Comparison of ENCODE assay signal across 1 cellular context in the genomic region with DNA sequence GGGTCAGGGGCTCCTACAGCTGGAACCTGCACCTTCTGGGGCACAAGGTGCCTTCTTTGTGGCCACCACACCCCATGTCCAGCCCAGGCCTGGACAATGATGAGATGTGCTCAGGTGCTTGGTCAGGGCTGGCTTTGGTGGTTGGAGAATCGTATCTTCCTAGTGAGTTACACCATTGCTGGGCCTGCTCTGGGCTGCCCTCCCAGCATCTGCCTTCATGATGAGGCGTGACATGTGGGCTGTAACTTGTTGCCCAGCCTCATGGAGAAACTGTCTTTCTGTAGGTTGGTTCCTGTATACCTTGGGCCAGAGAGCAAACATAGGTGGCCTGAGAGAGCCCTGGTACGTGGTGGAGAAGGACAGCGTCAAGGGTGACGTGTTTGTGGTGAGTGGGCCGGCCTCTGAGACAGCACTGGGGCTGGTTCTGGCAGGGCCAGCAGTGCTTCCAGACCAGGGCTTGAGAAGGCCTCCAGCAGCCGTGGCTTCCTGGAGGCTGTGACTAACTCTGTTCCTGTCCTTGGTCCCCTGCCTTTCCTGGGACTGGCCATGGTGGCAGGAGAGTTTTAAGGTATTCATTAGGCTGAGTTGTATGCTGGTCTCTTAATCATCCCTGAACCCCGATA.
TF ChIP-seq lines count a peak whose summit lies in the region.

No MANE protein-coding gene starts in this region.

TF ChIP-seq in HCT116, 20 proteins besides CTCF, POLR2A, EP300 and RAD21:
- TF ChIP-seq JUND (IDR thresholded peaks at IDR 0.05) (no peak), CBX3 (IDR thresholded peaks at IDR 0.05; ENCODE audit: low read depth) (no peak), CEBPB (IDR thresholded peaks at IDR 0.05; ENCODE audit: low read depth) (no peak), ZNF274 (IDR thresholded peaks at IDR 0.05; ENCODE audit: low read depth, low read length) (no peak), EZH2 (IDR thresholded peaks at IDR 0.05) (no peak), TCF7L2 (IDR thresholded peaks at IDR 0.05; ENCODE audit: borderline replicate concordance, extremely low read depth, insufficient read depth, insufficient read length) (no peak)
- TF ChIP-seq, protein P1, sequence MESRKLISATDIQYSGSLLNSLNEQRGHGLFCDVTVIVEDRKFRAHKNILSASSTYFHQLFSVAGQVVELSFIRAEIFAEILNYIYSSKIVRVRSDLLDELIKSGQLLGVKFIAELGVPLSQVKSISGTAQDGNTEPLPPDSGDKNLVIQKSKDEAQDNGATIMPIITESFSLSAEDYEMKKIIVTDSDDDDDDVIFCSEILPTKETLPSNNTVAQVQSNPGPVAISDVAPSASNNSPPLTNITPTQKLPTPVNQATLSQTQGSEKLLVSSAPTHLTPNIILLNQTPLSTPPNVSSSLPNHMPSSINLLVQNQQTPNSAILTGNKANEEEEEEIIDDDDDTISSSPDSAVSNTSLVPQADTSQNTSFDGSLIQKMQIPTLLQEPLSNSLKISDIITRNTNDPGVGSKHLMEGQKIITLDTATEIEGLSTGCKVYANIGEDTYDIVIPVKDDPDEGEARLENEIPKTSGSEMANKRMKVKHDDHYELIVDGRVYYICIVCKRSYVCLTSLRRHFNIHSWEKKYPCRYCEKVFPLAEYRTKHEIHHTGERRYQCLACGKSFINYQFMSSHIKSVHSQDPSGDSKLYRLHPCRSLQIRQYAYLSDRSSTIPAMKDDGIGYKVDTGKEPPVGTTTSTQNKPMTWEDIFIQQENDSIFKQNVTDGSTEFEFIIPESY (IDR thresholded peaks at IDR 0.05; ENCODE audit: extremely low read depth, insufficient replicate concordance, low read length), result no peak
- TF ChIP-seq, protein P2, sequence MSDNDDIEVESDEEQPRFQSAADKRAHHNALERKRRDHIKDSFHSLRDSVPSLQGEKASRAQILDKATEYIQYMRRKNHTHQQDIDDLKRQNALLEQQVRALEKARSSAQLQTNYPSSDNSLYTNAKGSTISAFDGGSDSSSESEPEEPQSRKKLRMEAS (IDR thresholded peaks at IDR 0.05), result no peak
- TF ChIP-seq, protein P3, sequence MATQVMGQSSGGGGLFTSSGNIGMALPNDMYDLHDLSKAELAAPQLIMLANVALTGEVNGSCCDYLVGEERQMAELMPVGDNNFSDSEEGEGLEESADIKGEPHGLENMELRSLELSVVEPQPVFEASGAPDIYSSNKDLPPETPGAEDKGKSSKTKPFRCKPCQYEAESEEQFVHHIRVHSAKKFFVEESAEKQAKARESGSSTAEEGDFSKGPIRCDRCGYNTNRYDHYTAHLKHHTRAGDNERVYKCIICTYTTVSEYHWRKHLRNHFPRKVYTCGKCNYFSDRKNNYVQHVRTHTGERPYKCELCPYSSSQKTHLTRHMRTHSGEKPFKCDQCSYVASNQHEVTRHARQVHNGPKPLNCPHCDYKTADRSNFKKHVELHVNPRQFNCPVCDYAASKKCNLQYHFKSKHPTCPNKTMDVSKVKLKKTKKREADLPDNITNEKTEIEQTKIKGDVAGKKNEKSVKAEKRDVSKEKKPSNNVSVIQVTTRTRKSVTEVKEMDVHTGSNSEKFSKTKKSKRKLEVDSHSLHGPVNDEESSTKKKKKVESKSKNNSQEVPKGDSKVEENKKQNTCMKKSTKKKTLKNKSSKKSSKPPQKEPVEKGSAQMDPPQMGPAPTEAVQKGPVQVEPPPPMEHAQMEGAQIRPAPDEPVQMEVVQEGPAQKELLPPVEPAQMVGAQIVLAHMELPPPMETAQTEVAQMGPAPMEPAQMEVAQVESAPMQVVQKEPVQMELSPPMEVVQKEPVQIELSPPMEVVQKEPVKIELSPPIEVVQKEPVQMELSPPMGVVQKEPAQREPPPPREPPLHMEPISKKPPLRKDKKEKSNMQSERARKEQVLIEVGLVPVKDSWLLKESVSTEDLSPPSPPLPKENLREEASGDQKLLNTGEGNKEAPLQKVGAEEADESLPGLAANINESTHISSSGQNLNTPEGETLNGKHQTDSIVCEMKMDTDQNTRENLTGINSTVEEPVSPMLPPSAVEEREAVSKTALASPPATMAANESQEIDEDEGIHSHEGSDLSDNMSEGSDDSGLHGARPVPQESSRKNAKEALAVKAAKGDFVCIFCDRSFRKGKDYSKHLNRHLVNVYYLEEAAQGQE (IDR thresholded peaks at IDR 0.05; ENCODE audit: low read depth), result no peak
